ENCODE assay signal across 10 cellular contexts in genomic region chr1:174954686-174955669, GRCh38. TPM values are rescaled to one million over a fixed set of nuclear protein-coding genes. Genes with fewer than 3 reads are reported as not detected.
DNase-seq lines count a peak whose midpoint lies in the region; ATAC-seq, FAIRE-seq and TF ChIP-seq lines count a peak whose summit lies in the region.
"Had no signal": no experiment of that assay in that cellular context is flagged by ENCODE, and none has a peak within 500 bp of the region (broad histone marks: within the 10 kb centered on the region; RNA-seq: fewer than 3 reads in every experiment).

No MANE protein-coding gene starts in this region.

- no peak for DNase-seq in GM12891 (ENCODE audit: insufficient read length, low spot score)
- peak; percentile 50 for DNase-seq in NCI-H2029 (lab: John Stamatoyannopoulos, UW)
- DNase-seq in UCSD-AML1 (lab: John Stamatoyannopoulos, UW; ENCODE audit: unreplicated experiment): peak; percentile 12
- no peak for DNase-seq in naive thymus-derived CD8-positive, alpha-beta T cell
- no peak for DNase-seq in globus pallidus (ENCODE audit: low spot score)
- DNase-seq in thyroid gland: no peak
- DNase-seq in H4 (ENCODE audit: low spot score): no peak
- no peak for DNase-seq in activated CD4-positive, alpha-beta T cell treated with anti-CD3 and anti-CD28 coated beads, Interleukin-2, amount 10 ng/mL, durations not matched to agents 7 days and 5 days
- DNase-seq: dermis blood vessel endothelial cell had no signal

- FAIRE-seq in GM12891 (lab: Jason Lieb, UNC): peak; percentile 28
- FAIRE-seq: keratinocyte had no signal

- no peaks in the 10 kb centered on the region for H3K27me3 Mint-ChIP-seq in naive thymus-derived CD8-positive, alpha-beta T cell
- H3K27me3 Mint-ChIP-seq in activated CD4-positive, alpha-beta T cell treated with anti-CD3 and anti-CD28 coated beads, Interleukin-2, amount 10 ng/mL, durations not matched to agents 7 days and 5 days: no peaks in the 10 kb centered on the region

- peak overlapping the region in 9 of 10 donors; percentile 7 to 73 (median 42) for H3K27ac Mint-ChIP-seq in naive thymus-derived CD8-positive, alpha-beta T cell
- no peak overlapping the region for H3K27ac Mint-ChIP-seq in activated CD4-positive, alpha-beta T cell treated with anti-CD3 and anti-CD28 coated beads, Interleukin-2, amount 10 ng/mL, durations not matched to agents 7 days and 5 days

- intact Hi-C loops in thyroid gland (cut with DNase I): no loop called here

- TF ChIP-seq POLR2A in GM12891 (IDR thresholded peaks at IDR 0.05; ENCODE audit: low read depth, low read length) (no peak), thyroid gland (IDR thresholded peaks at IDR 0.05) (no peak)

- H3K4me3 Mint-ChIP-seq in naive thymus-derived CD8-positive, alpha-beta T cell: no peak overlapping the region
- no peak overlapping the region for H3K4me3 Mint-ChIP-seq in activated CD4-positive, alpha-beta T cell treated with anti-CD3 and anti-CD28 coated beads, Interleukin-2, amount 10 ng/mL, durations not matched to agents 7 days and 5 days

- CTCF ChIA-PET in activated CD4-positive, alpha-beta T cell treated with anti-CD3 and anti-CD28 coated beads, Interleukin-2, amount 10 ng/mL, durations not matched to agents 7 days and 5 days (lab: Charles Lee): no interaction called here

- H3K36me3 ChIP-seq in thyroid gland: no peaks in the 10 kb centered on the region

- TF ChIP-seq CTCF in thyroid gland (IDR thresholded peaks at IDR 0.05): no peak

- H3K27ac ChIP-seq in thyroid gland: no peak overlapping the region

- ATAC-seq in naive thymus-derived CD8-positive, alpha-beta T cell: no peak

- H3K4me1 ChIP-seq in thyroid gland: no peaks in the 10 kb centered on the region

- H3K9me3 ChIP-seq in thyroid gland: no peaks in the 10 kb centered on the region

- POLR2A ChIA-PET in naive thymus-derived CD8-positive, alpha-beta T cell (lab: Charles Lee): interaction anchor here (1.2 to 2.2 kb wide), 3 partner anchors 9 to 13 kb away, joined by 5 to 7 read pairs (median 5); no protein-coding TSS in a partner anchor
- POLR2A ChIA-PET in activated CD4-positive, alpha-beta T cell treated with anti-CD3 and anti-CD28 coated beads, Interleukin-2, amount 10 ng/mL, durations not matched to agents 7 days and 5 days (lab: Charles Lee): no interaction called here

- WGBS in thyroid gland, 2 donors: 31 to 33% methylated on average over 3 of the region's 3 CpGs

- no peak overlapping the region for H3K4me3 ChIP-seq in thyroid gland (replicated peaks in 1 of 3)

- H3K36me3 Mint-ChIP-seq in naive thymus-derived CD8-positive, alpha-beta T cell: peaks cover 4 to 6% (median 6%) of the 10 kb centered on the region in 3 donors
- H3K36me3 Mint-ChIP-seq in activated CD4-positive, alpha-beta T cell treated with anti-CD3 and anti-CD28 coated beads, Interleukin-2, amount 10 ng/mL, durations not matched to agents 7 days and 5 days (ENCODE audit: low read depth): peaks cover 8% of the 10 kb centered on the region

- peaks cover 2 to 47% (median 29%) of the 10 kb centered on the region in 4 donors for H3K4me1 Mint-ChIP-seq in naive thymus-derived CD8-positive, alpha-beta T cell
- H3K4me1 Mint-ChIP-seq in activated CD4-positive, alpha-beta T cell treated with anti-CD3 and anti-CD28 coated beads, Interleukin-2, amount 10 ng/mL, durations not matched to agents 7 days and 5 days: peaks cover 35% of the 10 kb centered on the region

- no peaks in the 10 kb centered on the region for H3K27me3 ChIP-seq in thyroid gland

- no peaks in the 10 kb centered on the region for H3K9me3 Mint-ChIP-seq in naive thymus-derived CD8-positive, alpha-beta T cell
- H3K9me3 Mint-ChIP-seq in activated CD4-positive, alpha-beta T cell treated with anti-CD3 and anti-CD28 coated beads, Interleukin-2, amount 10 ng/mL, durations not matched to agents 7 days and 5 days: no peaks in the 10 kb centered on the region

TF ChIP-seq in GM12891, 5 proteins besides CTCF, POLR2A, EP300 and RAD21:
- TF ChIP-seq SPI1 (IDR thresholded peaks at IDR 0.05; ENCODE audit: low read depth, low read length) (no peak), PAX5 (IDR thresholded peaks at IDR 0.05; ENCODE audit: insufficient read depth, low read length, severe bottlenecking) (no peak)

RNA-seq across cellular contexts. Expression of gene CACYBP, which starts 44.8 kb away (rescaled TPM):
- 124 TPM for polyA plus RNA-seq in GM12891 (2012; ENCODE audit: low read depth, missing spikeins)
- 100 to 1,000 TPM in 1 of 2 experiments, 10 to 100 TPM in 1; 97.3 to 114 TPM for total RNA-seq in naive thymus-derived CD8-positive, alpha-beta T cell
- polyA plus RNA-seq in naive thymus-derived CD8-positive, alpha-beta T cell: 100 to 1,000 TPM; 167 to 185 (median 168) TPM
- 10 to 100 TPM; 38.4 to 84.8 (median 64.3) TPM for total RNA-seq in thyroid gland
- 188 and 205 TPM in 2 replicates for total RNA-seq in H4 (2014; rRNA removed; shearing (Covaris generic))
- total RNA-seq in activated CD4-positive, alpha-beta T cell treated with anti-CD3 and anti-CD28 coated beads, Interleukin-2, amount 10 ng/mL, durations not matched to agents 7 days and 5 days: 100 to 1,000 TPM; 198 to 207 TPM

Comparison
In these comparisons a context has a peak if more than half of its experiments do, and no peak if none do; other contexts are left out.
1. DNase-seq: peak in NCI-H2029 (single experiment) and UCSD-AML1 (single experiment); none in GM12891 (single experiment), naive thymus-derived CD8-positive, alpha-beta T cell (0 of 10), globus pallidus (single experiment), thyroid gland (0 of 2), H4 (single experiment) and activated CD4-positive, alpha-beta T cell treated with anti-CD3 and anti-CD28 coated beads, Interleukin-2, amount 10 ng/mL, durations not matched to agents 7 days and 5 days (single experiment).